10 cellular contexts compared by ENCODE assay signal in genomic region chr1:64915381-64916274, GRCh38. TPM values are rescaled to one million over a fixed set of nuclear protein-coding genes. Genes with fewer than 3 reads are reported as not detected.
DNase-seq lines count a peak whose midpoint lies in the region; ATAC-seq lines count a peak whose summit lies in the region.
"Had no signal": no experiment of that assay in that cellular context is flagged by ENCODE, and none has a peak within 500 bp of the region (broad histone marks: within the 10 kb centered on the region; RNA-seq: fewer than 3 reads in every experiment).

No MANE protein-coding gene starts in this region.

- no peak for ATAC-seq in GM19452 (IDR thresholded peaks at IDR 0.05; ENCODE audit: unreplicated experiment)

- DNase-seq in AG20443 (ENCODE audit: low spot score) (peak; percentile 22), NCI-H226 (peak; percentile 60), dedifferentiated amniotic fluid mesenchymal stem cell (ENCODE audit: extremely low spot score) (peak; percentile 47), mucosa of gallbladder (ENCODE audit: low spot score) (peak; percentile 83), DMS79 treated with DMSO at 0.1 percent for 48 hours (lab: John Stamatoyannopoulos, UW) (no peak), OCI-M2 (lab: John Stamatoyannopoulos, UW; ENCODE audit: unreplicated experiment) (no peak), amygdala (lab: John Stamatoyannopoulos, UW) (no peak)
- DNase-seq: cerebellar nuclear complex, NCI-H1092 had no signal

RNA-seq across cellular contexts. Expression of gene JAK1, which starts 50.7 kb away (rescaled TPM):
- total RNA-seq in mucosa of gallbladder = 134 TPM

Comparison
In these comparisons a context has a peak if more than half of its experiments do, and no peak if none do; other contexts are left out.
1. DNase-seq: peak in AG20443 (single experiment), NCI-H226 (single experiment), dedifferentiated amniotic fluid mesenchymal stem cell (single experiment) and mucosa of gallbladder (single experiment); none in DMS79 treated with DMSO at 0.1 percent for 48 hours (single experiment), OCI-M2 (single experiment) and amygdala (0 of 56).